In genomic region chr3:5430701-5431100, GRCh38 we compare ENCODE assay signal across 22 cellular contexts.
DNase-seq lines count a peak whose midpoint lies in the region; ATAC-seq and TF ChIP-seq lines count a peak whose summit lies in the region.
"Had no signal": no experiment of that assay in that cellular context is flagged by ENCODE, and none has a peak within 500 bp of the region (broad histone marks: within the 10 kb centered on the region; RNA-seq: fewer than 3 reads in every experiment).

No MANE protein-coding gene starts in this region.

- H2AFZ ChIP-seq in mammary epithelial cell (ENCODE audit: low read depth, low read length) = no peak overlapping the region
- H2AFZ ChIP-seq: GM23338 had no signal

- H3K4me1 ChIP-seq in mammary epithelial cell (ENCODE audit: insufficient read depth, low read length) = no peaks in the 10 kb centered on the region
- H3K4me1 ChIP-seq: A549, BE2C, HAP-1 had no signal

- TF ChIP-seq CTCF in type B pancreatic cell (conservative IDR thresholded peaks at IDR 0.05) (no peak), mammary epithelial cell (conservative IDR thresholded peaks at IDR 0.05 in 1 of 2, IDR thresholded peaks at IDR 0.05 in 1 of 2; ENCODE audit: extremely low read depth in 1 of 2, insufficient read depth in 1 of 2, low read depth in 1 of 2, low read length in 2 of 2) (no peak)

- H3K36me3 Mint-ChIP-seq in activated T-cell treated with anti-CD3 and anti-CD28 coated beads, Interleukin-2, amount 50 U/mL, for 72 hours (ENCODE audit: insufficient read depth in 2 of 2) = no peaks in the 10 kb centered on the region
- H3K36me3 Mint-ChIP-seq in activated T-cell treated with anti-CD3 and anti-CD28 coated beads, Interleukin-2, amount 50 U/mL, for 4 hours (ENCODE audit: insufficient read depth) = no peaks in the 10 kb centered on the region
- H3K36me3 Mint-ChIP-seq in type B pancreatic cell = no peaks in the 10 kb centered on the region
- H3K36me3 Mint-ChIP-seq: CD14-positive monocyte; CD8-positive, alpha-beta memory T cell had no signal

- no peak for ATAC-seq in activated T-cell treated with anti-CD3 and anti-CD28 coated beads, Interleukin-2, amount 50 U/mL, for 72 hours (replicated peaks in 1 of 2)
- ATAC-seq in activated T-cell treated with anti-CD3 and anti-CD28 coated beads, Interleukin-2, amount 50 U/mL, for 4 hours = no peak
- ATAC-seq: A549, GM23338 had no signal

- no peaks in the 10 kb centered on the region for H3K36me3 ChIP-seq in mammary epithelial cell (ENCODE audit: insufficient read depth, low read length)
- H3K36me3 ChIP-seq: BE2C; BLaER1 treated with 17β-estradiol and CSF1 and Interleukin-3, amounts not matched to agents 10 nM and 100 nM; HAP-1 had no signal

- H3K4me2 ChIP-seq in mammary epithelial cell (ENCODE audit: insufficient read depth, low read depth, low read length) = no peak overlapping the region
- H3K4me2 ChIP-seq: A549; BLaER1 treated with 17β-estradiol and CSF1 and Interleukin-3, amounts not matched to agents 10 nM and 100 nM; GM23338 had no signal

- H3K4me3 ChIP-seq in mammary epithelial cell (replicated peaks in 1 of 3; ENCODE audit: insufficient read depth in 1 of 3, low read depth in 2 of 3, low read length in 3 of 3) = no peak overlapping the region
- H3K4me3 ChIP-seq: A549; BLaER1 treated with 17β-estradiol and CSF1 and Interleukin-3, amounts not matched to agents 10 nM and 100 nM; GM23338; HAP-1 had no signal

- no peak overlapping the region for H3K27ac ChIP-seq in mammary epithelial cell (ENCODE audit: insufficient read depth, low read depth, low read length)
- H3K27ac ChIP-seq: A549; BLaER1 treated with 17β-estradiol and CSF1 and Interleukin-3, amounts not matched to agents 10 nM and 100 nM had no signal

- BruUV-seq in mammary epithelial cell (replicated peaks; lab: Mats Ljungman, UMichigan) = no TSS peak

- intact Hi-C loops in mammary epithelial cell (cut with micrococcal nuclease) = no loop called here

- no peaks in the 10 kb centered on the region for H3K27me3 ChIP-seq in mammary epithelial cell (ENCODE audit: insufficient read depth, low read length)
- H3K27me3 ChIP-seq: BE2C; BLaER1 treated with 17β-estradiol and CSF1 and Interleukin-3, amounts not matched to agents 10 nM and 100 nM had no signal

- H3K4me1 Mint-ChIP-seq in activated T-cell treated with anti-CD3 and anti-CD28 coated beads, Interleukin-2, amount 50 U/mL, for 72 hours (ENCODE audit: low read depth) = peaks cover 16% of the 10 kb centered on the region
- H3K4me1 Mint-ChIP-seq in activated T-cell treated with anti-CD3 and anti-CD28 coated beads, Interleukin-2, amount 50 U/mL, for 4 hours (ENCODE audit: low read depth) = peaks cover 5% of the 10 kb centered on the region
- peaks cover 25% of the 10 kb centered on the region for H3K4me1 Mint-ChIP-seq in type B pancreatic cell (ENCODE audit: unreplicated experiment)
- H3K4me1 Mint-ChIP-seq: GM23338 had no signal

- TF ChIP-seq POLR2A in erythroblast (IDR thresholded peaks at IDR 0.05; ENCODE audit: low read length) = no peak

- H3K27me3 Mint-ChIP-seq in activated T-cell treated with anti-CD3 and anti-CD28 coated beads, Interleukin-2, amount 50 U/mL, for 72 hours (ENCODE audit: low read depth) = peaks cover 33% of the 10 kb centered on the region
- peaks cover 11% of the 10 kb centered on the region for H3K27me3 Mint-ChIP-seq in activated T-cell treated with anti-CD3 and anti-CD28 coated beads, Interleukin-2, amount 50 U/mL, for 4 hours (ENCODE audit: low read depth)
- no peaks in the 10 kb centered on the region for H3K27me3 Mint-ChIP-seq in type B pancreatic cell

- H3K4me3 Mint-ChIP-seq in activated T-cell treated with anti-CD3 and anti-CD28 coated beads, Interleukin-2, amount 50 U/mL, for 72 hours = no peak overlapping the region
- no peak overlapping the region for H3K4me3 Mint-ChIP-seq in activated T-cell treated with anti-CD3 and anti-CD28 coated beads, Interleukin-2, amount 50 U/mL, for 4 hours
- H3K4me3 Mint-ChIP-seq in type B pancreatic cell = no peak overlapping the region
- H3K4me3 Mint-ChIP-seq: CD14-positive monocyte; CD4-positive, alpha-beta T cell; CD8-positive, alpha-beta memory T cell; GM23338; HFFc6 had no signal

- 100% methylated on average over 1 of the region's 1 CpG for WGBS in mammary epithelial cell (ENCODE audit: low coverage, missing lambda C conversion rate)

- H3K79me2 ChIP-seq in mammary epithelial cell (ENCODE audit: insufficient read depth, low read length) = no peaks in the 10 kb centered on the region

- dilution Hi-C loops in mammary epithelial cell (cut with HindIII; ENCODE audit: low sequenced_read_pairs) = no loop called here

- CTCF ChIA-PET in mammary epithelial cell (lab: Charles Lee; ENCODE audit: low non-redundant PET) = no interaction called here

- in situ Hi-C loops in mammary epithelial cell (cut with MboI; ENCODE audit: low sequenced_read_pairs in 2 of 2) = no loop called here

- no peaks in the 10 kb centered on the region for H4K20me1 ChIP-seq in mammary epithelial cell (ENCODE audit: insufficient read depth, low read length)
- H4K20me1 ChIP-seq: BLaER1 treated with 17β-estradiol and CSF1 and Interleukin-3, amounts not matched to agents 10 nM and 100 nM had no signal

- H3K9ac ChIP-seq in mammary epithelial cell (ENCODE audit: insufficient read depth, low read length) = no peak overlapping the region
- H3K9ac ChIP-seq: BLaER1 treated with 17β-estradiol and CSF1 and Interleukin-3, amounts not matched to agents 10 nM and 100 nM had no signal

- DNase-seq in activated T-cell treated with anti-CD3 and anti-CD28 coated beads, Interleukin-2, amount 50 U/mL, for 72 hours = no peak
- no peak for DNase-seq in activated T-cell treated with anti-CD3 and anti-CD28 coated beads, Interleukin-2, amount 50 U/mL, for 4 hours
- DNase-seq in erythroblast (lab: John Stamatoyannopoulos, UW) = peak; percentile 24 to 40
- no peak for DNase-seq in type B pancreatic cell (ENCODE audit: extremely low spot score, unreplicated experiment)
- no peak for DNase-seq in mammary epithelial cell
- DNase-seq in GOT3 (lab: John Stamatoyannopoulos, UW) = no peak
- DNase-seq: 8988T; ACHN; AML-193; BE2C; CD4-positive, alpha-beta T cell; CD8-positive, alpha-beta memory T cell; DMS 273 treated with DMSO at 0.1 percent for 48 hours; DMS53; DMS79 treated with DMSO at 0.1 percent for 48 hours; GF-D8; HFFc6 had no signal

- peak overlapping the region; percentile 5 for H3K27ac Mint-ChIP-seq in activated T-cell treated with anti-CD3 and anti-CD28 coated beads, Interleukin-2, amount 50 U/mL, for 72 hours
- peak overlapping the region; percentile 88 for H3K27ac Mint-ChIP-seq in type B pancreatic cell
- H3K27ac Mint-ChIP-seq: CD4-positive, alpha-beta T cell; GM23338; HFFc6 had no signal

- no peaks in the 10 kb centered on the region for H3K9me3 ChIP-seq in mammary epithelial cell (replicated peaks; ENCODE audit: insufficient read depth, low read length)
- H3K9me3 ChIP-seq: A549; BE2C; BLaER1 treated with 17β-estradiol and CSF1 and Interleukin-3, amounts not matched to agents 10 nM and 100 nM; HAP-1 had no signal

- H3K9me3 Mint-ChIP-seq in activated T-cell treated with anti-CD3 and anti-CD28 coated beads, Interleukin-2, amount 50 U/mL, for 72 hours = no peaks in the 10 kb centered on the region
- no peaks in the 10 kb centered on the region for H3K9me3 Mint-ChIP-seq in activated T-cell treated with anti-CD3 and anti-CD28 coated beads, Interleukin-2, amount 50 U/mL, for 4 hours
- H3K9me3 Mint-ChIP-seq in type B pancreatic cell = no peaks in the 10 kb centered on the region
- H3K9me3 Mint-ChIP-seq: CD4-positive, alpha-beta T cell; CD8-positive, alpha-beta memory T cell had no signal

Comparison
In these comparisons a context has a peak if more than half of its experiments do, and no peak if none do; other contexts are left out.
1. DNase-seq: peak in erythroblast (2 of 2); none in activated T-cell treated with anti-CD3 and anti-CD28 coated beads, Interleukin-2, amount 50 U/mL, for 72 hours (0 of 2), activated T-cell treated with anti-CD3 and anti-CD28 coated beads, Interleukin-2, amount 50 U/mL, for 4 hours (single experiment), type B pancreatic cell (single experiment), mammary epithelial cell (single experiment) and GOT3 (single experiment).